In genomic region chr3:100358413-100358812, GRCh38 we compare ENCODE assay signal across 24 cellular contexts.
"Had no signal": no experiment of that assay in that cellular context is flagged by ENCODE, and none has a peak within 500 bp of the region (broad histone marks: within the 10 kb centered on the region; RNA-seq: fewer than 3 reads in every experiment).

No MANE protein-coding gene starts in this region.

- H3K4me3 Mint-ChIP-seq: activated T-cell treated with anti-CD3 and anti-CD28 coated beads, Interleukin-2, amount 50 U/mL, for 24 hours; natural killer cell treated with Interleukin-12 subunit alpha and Interleukin-12 subunit beta and Interleukin-15 and Interleukin-18, amount 100 ng/mL, for 72 hours had no signal

- H3K4me3 ChIP-seq: ascending aorta, gastroesophageal sphincter, heart right ventricle, right atrium auricular region, skin epidermis, tibial nerve had no signal

- DNase-seq: activated CD4-positive, alpha-beta T cell treated with anti-CD3 and anti-CD28 coated beads for 1 hour; activated CD4-positive, alpha-beta T cell treated with anti-CD3 and anti-CD28 coated beads, Interleukin-2, amount 50 U/mL, for 4 hours; activated effector memory CD4-positive, alpha-beta T cell treated with anti-CD3 and anti-CD28 coated beads, Interleukin-2, amount 50 U/mL, for 16 hours; activated T-cell treated with anti-CD3 and anti-CD28 coated beads, Interleukin-2, amount 50 U/mL, for 24 hours; dermis blood vessel endothelial cell; heart right ventricle; left ventricle myocardium superior; nucleus accumbens; posterior cingulate gyrus; stimulated activated CD4-positive, alpha-beta T cell treated with anti-CD3 and anti-CD28 coated beads, Interleukin-4, amount 100 ng/mL, for 24 hours; stimulated activated naive CD4-positive, alpha-beta T cell; substantia nigra; T-helper 1 cell; T1000 had no signal

- FAIRE-seq: bronchial epithelial cell, islet of Langerhans had no signal

- ATAC-seq: gastroesophageal sphincter; heart right ventricle; left ventricle myocardium superior; natural killer cell treated with Interleukin-12 subunit alpha and Interleukin-12 subunit beta and Interleukin-15 and Interleukin-18, amount 100 ng/mL, for 72 hours had no signal

- H3K27ac ChIP-seq: ascending aorta, epithelial cell of prostate, gastroesophageal sphincter, heart right ventricle, right atrium auricular region, skin epidermis, tibial nerve, VCaP had no signal

- H3K9me3 Mint-ChIP-seq: activated T-cell treated with anti-CD3 and anti-CD28 coated beads, Interleukin-2, amount 50 U/mL, for 24 hours; natural killer cell treated with Interleukin-12 subunit alpha and Interleukin-12 subunit beta and Interleukin-15 and Interleukin-18, amount 100 ng/mL, for 72 hours had no signal

- H3K27me3 Mint-ChIP-seq: activated T-cell treated with anti-CD3 and anti-CD28 coated beads, Interleukin-2, amount 50 U/mL, for 24 hours; natural killer cell treated with Interleukin-12 subunit alpha and Interleukin-12 subunit beta and Interleukin-15 and Interleukin-18, amount 100 ng/mL, for 72 hours had no signal

- H3K27me3 ChIP-seq: ascending aorta, gastroesophageal sphincter, heart right ventricle, right atrium auricular region, tibial nerve had no signal

- H3K9me3 ChIP-seq: ascending aorta had no signal

- H3K27ac Mint-ChIP-seq: activated T-cell treated with anti-CD3 and anti-CD28 coated beads, Interleukin-2, amount 50 U/mL, for 24 hours; natural killer cell treated with Interleukin-12 subunit alpha and Interleukin-12 subunit beta and Interleukin-15 and Interleukin-18, amount 100 ng/mL, for 72 hours had no signal

- H3K4me1 ChIP-seq: ascending aorta, gastroesophageal sphincter, heart right ventricle, right atrium auricular region, tibial nerve had no signal
